In genomic region chr19:41936961-41937360, GRCh38 we compare ENCODE assay signal across 21 cellular contexts. TPM values are rescaled to one million over a fixed set of nuclear protein-coding genes. Genes with fewer than 3 reads are reported as not detected.
DNase-seq lines count a peak whose midpoint lies in the region; ATAC-seq and TF ChIP-seq lines count a peak whose summit lies in the region.
"Had no signal": no experiment of that assay in that cellular context is flagged by ENCODE, and none has a peak within 500 bp of the region (broad histone marks: within the 10 kb centered on the region; RNA-seq: fewer than 3 reads in every experiment).

No MANE protein-coding gene starts in this region.

- ATAC-seq in activated naive CD8-positive, alpha-beta T cell treated with anti-CD3 and anti-CD28 coated beads, Interleukin-2, amount 50 U/mL, for 24 hours, result no peak
- ATAC-seq in stimulated activated naive B cell treated with anti-CD40 and anti-IgM and Interleukin-4, amounts not matched to agents 10 μg/mL and 1 μg/mL and 100 μg/mL, for 72 hours (replicated peaks), result no peak
- ATAC-seq in HG02678 (IDR thresholded peaks at IDR 0.05; ENCODE audit: unreplicated experiment), result no peak
- ATAC-seq: activated CD8-positive, alpha-beta T cell treated with anti-CD3 and anti-CD28 coated beads, Interleukin-2, amount 10 ng/mL, durations not matched to agents 7 days and 5 days had no signal

- H3K4me2 ChIP-seq in SU-DHL-6 (ENCODE audit: low read depth, low read length, poor library complexity, severe bottlenecking), result peak overlapping the region; percentile 84
- no peak overlapping the region for H3K4me2 ChIP-seq in trophoblast cell (ENCODE audit: low read length)

- no peaks in the 10 kb centered on the region for H3K79me1 ChIP-seq in trophoblast cell (ENCODE audit: low read length)

- no peak for DNase-seq in activated naive CD8-positive, alpha-beta T cell treated with anti-CD3 and anti-CD28 coated beads, Interleukin-2, amount 50 U/mL, for 24 hours
- DNase-seq in glutamatergic neuron (no peak), NK-92 (lab: John Stamatoyannopoulos, UW; ENCODE audit: unreplicated experiment) (no peak), trophoblast cell (no peak)
- no peak for DNase-seq in stimulated activated naive B cell treated with anti-CD40 and anti-IgM and Interleukin-4, amounts not matched to agents 10 μg/mL and 1 μg/mL and 100 μg/mL, for 72 hours
- DNase-seq: activated CD8-positive, alpha-beta T cell treated with anti-CD3 and anti-CD28 coated beads, Interleukin-2, amount 10 ng/mL, durations not matched to agents 7 days and 5 days; adrenal gland; Caco-2; NCI-H1092 treated with DMSO at 0.1 percent for 48 hours; NCI-H510A treated with DMSO at 0.1 percent for 48 hours; stimulated activated CD4-positive, alpha-beta T cell treated with anti-CD3 and anti-CD28 coated beads, Interleukin-12 subunit alpha, Interleukin-12 subunit beta, amount 100 ng/mL, for 4 hours; stimulated activated CD8-positive, alpha-beta memory T cell treated with anti-CD3 and anti-CD28 coated beads, Interleukin-4, amount 100 ng/mL, for 48 hours; SW 1271 had no signal

- H3K23ac ChIP-seq in trophoblast cell (ENCODE audit: low read length), result no peak overlapping the region

- peaks cover 47% of the 10 kb centered on the region for H3K4me1 Mint-ChIP-seq in activated naive CD8-positive, alpha-beta T cell (ENCODE audit: low read depth)
- H3K4me1 Mint-ChIP-seq in activated naive CD8-positive, alpha-beta T cell treated with anti-CD3 and anti-CD28 coated beads, Interleukin-2, amount 50 U/mL, for 24 hours, result peaks cover 46% of the 10 kb centered on the region
- peaks cover 41% of the 10 kb centered on the region for H3K4me1 Mint-ChIP-seq in glutamatergic neuron (ENCODE audit: low read depth, unreplicated experiment)
- H3K4me1 Mint-ChIP-seq in stimulated activated naive B cell treated with anti-CD40 and anti-IgM and Interleukin-4, amounts not matched to agents 10 μg/mL and 1 μg/mL and 100 μg/mL, for 72 hours, result peaks cover 53 to 75% of the 10 kb centered on the region in 2 donors

- H4K8ac ChIP-seq in trophoblast cell (ENCODE audit: low read depth, low read length), result no peak overlapping the region

- H3K79me2 ChIP-seq in SU-DHL-6 (ENCODE audit: insufficient read depth, low read length) (peaks cover 4% of the 10 kb centered on the region; the same call in 1 of the 2 replicates), trophoblast cell (ENCODE audit: control insufficient read depth, insufficient read depth, low read length, poor library complexity) (no peaks in the 10 kb centered on the region)

- H3F3A ChIP-seq in SU-DHL-6 (ENCODE audit: insufficient read depth), result peaks cover 59% of the 10 kb centered on the region

- no peak overlapping the region for H3K18ac ChIP-seq in trophoblast cell (ENCODE audit: low read length)

- H3K9ac ChIP-seq in SU-DHL-6 (ENCODE audit: low read length), result peak overlapping the region; percentile 81
- no peak overlapping the region for H3K9ac ChIP-seq in trophoblast cell (ENCODE audit: low read length)

- H3K4ac ChIP-seq in trophoblast cell (ENCODE audit: low read depth, low read length), result no peak overlapping the region

- H2BK5ac ChIP-seq in trophoblast cell (ENCODE audit: low read depth, low read length, poor library complexity), result no peak overlapping the region

- H3K4me1 ChIP-seq in trophoblast cell (ENCODE audit: control insufficient read depth in 1 of 2, insufficient read depth in 2 of 2, low read length in 2 of 2), result peaks cover 3 to 4% of the 10 kb centered on the region in 2 experiments

- peak overlapping the region; percentile 99 for H3K27ac ChIP-seq in SU-DHL-6 (ENCODE audit: low read depth, low read length)
- H3K27ac ChIP-seq in trophoblast cell (ENCODE audit: low read depth, low read length), result no peak overlapping the region
- H3K27ac ChIP-seq: adrenal gland had no signal

- no peak overlapping the region for H3K4me3 Mint-ChIP-seq in activated naive CD8-positive, alpha-beta T cell
- no peak overlapping the region for H3K4me3 Mint-ChIP-seq in activated naive CD8-positive, alpha-beta T cell treated with anti-CD3 and anti-CD28 coated beads, Interleukin-2, amount 50 U/mL, for 24 hours
- peak overlapping the region; percentile 37 for H3K4me3 Mint-ChIP-seq in glutamatergic neuron (ENCODE audit: unreplicated experiment)
- peak overlapping the region in 1 of 2 donors; percentile 5 for H3K4me3 Mint-ChIP-seq in stimulated activated naive B cell treated with anti-CD40 and anti-IgM and Interleukin-4, amounts not matched to agents 10 μg/mL and 1 μg/mL and 100 μg/mL, for 72 hours
- H3K4me3 Mint-ChIP-seq: activated CD8-positive, alpha-beta T cell treated with anti-CD3 and anti-CD28 coated beads, Interleukin-2, amount 10 ng/mL, durations not matched to agents 7 days and 5 days had no signal

- WGBS in trophoblast cell (ENCODE audit: extremely low coverage, insufficient coverage, insufficient read length), result no CpG with 5 or more reads among the region's 15 CpGs

- H3K27me3 ChIP-seq in SU-DHL-6 (ENCODE audit: low read length) (no peaks in the 10 kb centered on the region), trophoblast cell (ENCODE audit: insufficient read depth, low read length) (peaks cover 47% of the 10 kb centered on the region)

- H2BK120ac ChIP-seq in trophoblast cell (ENCODE audit: insufficient read depth, low read length, poor library complexity), result no peak overlapping the region

- no peaks in the 10 kb centered on the region for H3K9me2 ChIP-seq in SU-DHL-6 (replicated peaks; ENCODE audit: insufficient read depth, low read length)

- H3K36me3 Mint-ChIP-seq in activated naive CD8-positive, alpha-beta T cell, result no peaks in the 10 kb centered on the region
- no peaks in the 10 kb centered on the region for H3K36me3 Mint-ChIP-seq in activated naive CD8-positive, alpha-beta T cell treated with anti-CD3 and anti-CD28 coated beads, Interleukin-2, amount 50 U/mL, for 24 hours (ENCODE audit: low read depth)
- H3K36me3 Mint-ChIP-seq in glutamatergic neuron (ENCODE audit: unreplicated experiment), result no peaks in the 10 kb centered on the region
- peaks cover 2 to 11% of the 10 kb centered on the region in 2 donors for H3K36me3 Mint-ChIP-seq in stimulated activated naive B cell treated with anti-CD40 and anti-IgM and Interleukin-4, amounts not matched to agents 10 μg/mL and 1 μg/mL and 100 μg/mL, for 72 hours

- H2AK5ac ChIP-seq in trophoblast cell (ENCODE audit: low read length), result no peak overlapping the region

- no peak overlapping the region for H2BK12ac ChIP-seq in trophoblast cell (ENCODE audit: low read length)

- H3K4me3 ChIP-seq in SU-DHL-6 (ENCODE audit: insufficient read depth, low read length, poor library complexity, severe bottlenecking) (peak overlapping the region; percentile 50), trophoblast cell (ENCODE audit: low read depth, low read length) (no peak overlapping the region)
- H3K4me3 ChIP-seq: adrenal gland had no signal

- no peaks in the 10 kb centered on the region for H3K9me3 ChIP-seq in SU-DHL-6 (ENCODE audit: insufficient read depth, low read length)
- H3K9me3 ChIP-seq in trophoblast cell (ENCODE audit: insufficient read depth, low read depth, low read length), result peaks cover 3% of the 10 kb centered on the region
- H3K9me3 ChIP-seq: adrenal gland, Caco-2 had no signal

- no peaks in the 10 kb centered on the region for H3K27me3 Mint-ChIP-seq in activated naive CD8-positive, alpha-beta T cell
- peaks cover 18% of the 10 kb centered on the region for H3K27me3 Mint-ChIP-seq in activated naive CD8-positive, alpha-beta T cell treated with anti-CD3 and anti-CD28 coated beads, Interleukin-2, amount 50 U/mL, for 24 hours
- peaks cover 23% of the 10 kb centered on the region for H3K27me3 Mint-ChIP-seq in glutamatergic neuron (ENCODE audit: unreplicated experiment)
- peaks cover 5 to 7% of the 10 kb centered on the region in 2 donors for H3K27me3 Mint-ChIP-seq in stimulated activated naive B cell treated with anti-CD40 and anti-IgM and Interleukin-4, amounts not matched to agents 10 μg/mL and 1 μg/mL and 100 μg/mL, for 72 hours

- H3K36me3 ChIP-seq in SU-DHL-6 (ENCODE audit: low read length), result no peaks in the 10 kb centered on the region
- no peaks in the 10 kb centered on the region for H3K36me3 ChIP-seq in trophoblast cell (ENCODE audit: control insufficient read depth in 1 of 2, insufficient read depth in 2 of 2, low read length in 2 of 2)
- H3K36me3 ChIP-seq: adrenal gland had no signal

- H2AFZ ChIP-seq in SU-DHL-6 (ENCODE audit: low read depth, low read length, severe bottlenecking) (no peak overlapping the region), trophoblast cell (ENCODE audit: insufficient read depth, low read length, poor library complexity) (no peak overlapping the region)

- TF ChIP-seq CTCF in SU-DHL-6 (IDR thresholded peaks at IDR 0.05; ENCODE audit: insufficient read depth, low read length, poor library complexity, severe bottlenecking) (no peak), glutamatergic neuron (IDR thresholded peaks at IDR 0.05; ENCODE audit: partially characterized antibody, unreplicated experiment) (no peak)

- H4K91ac ChIP-seq in trophoblast cell (ENCODE audit: low read depth, low read length), result no peak overlapping the region

- no peaks in the 10 kb centered on the region for H4K20me1 ChIP-seq in SU-DHL-6 (ENCODE audit: low read depth, low read length)

- no peaks in the 10 kb centered on the region for H3K9me3 Mint-ChIP-seq in activated naive CD8-positive, alpha-beta T cell (ENCODE audit: low read depth)
- no peaks in the 10 kb centered on the region for H3K9me3 Mint-ChIP-seq in activated naive CD8-positive, alpha-beta T cell treated with anti-CD3 and anti-CD28 coated beads, Interleukin-2, amount 50 U/mL, for 24 hours
- H3K9me3 Mint-ChIP-seq in glutamatergic neuron (ENCODE audit: unreplicated experiment), result peaks cover 18% of the 10 kb centered on the region
- H3K9me3 Mint-ChIP-seq in stimulated activated naive B cell treated with anti-CD40 and anti-IgM and Interleukin-4, amounts not matched to agents 10 μg/mL and 1 μg/mL and 100 μg/mL, for 72 hours, result no peaks in the 10 kb centered on the region

- no peak overlapping the region for H4K12ac ChIP-seq in trophoblast cell (ENCODE audit: low read depth, low read length)

- H3K14ac ChIP-seq in trophoblast cell (ENCODE audit: low read length), result no peak overlapping the region

- H3K27ac Mint-ChIP-seq in activated naive CD8-positive, alpha-beta T cell, result peak overlapping the region; percentile 25
- no peak overlapping the region for H3K27ac Mint-ChIP-seq in activated naive CD8-positive, alpha-beta T cell treated with anti-CD3 and anti-CD28 coated beads, Interleukin-2, amount 50 U/mL, for 24 hours
- H3K27ac Mint-ChIP-seq in glutamatergic neuron (ENCODE audit: unreplicated experiment), result no peak overlapping the region
- peak overlapping the region; percentile 37 for H3K27ac Mint-ChIP-seq in stimulated activated naive B cell treated with anti-CD40 and anti-IgM and Interleukin-4, amounts not matched to agents 10 μg/mL and 1 μg/mL and 100 μg/mL, for 72 hours
- H3K27ac Mint-ChIP-seq: activated CD8-positive, alpha-beta T cell treated with anti-CD3 and anti-CD28 coated beads, Interleukin-2, amount 10 ng/mL, durations not matched to agents 7 days and 5 days had no signal

RNA-seq across cellular contexts. Expression of gene ERFL, which starts 8.7 kb away (rescaled TPM):
- 1.6 TPM for total RNA-seq in glutamatergic neuron (ENCODE audit: unreplicated experiment)
- polyA plus RNA-seq in trophoblast cell (2013), result 0.27 and 0.31 TPM in 2 replicates
- total RNA-seq: adrenal gland, dermis microvascular lymphatic vessel endothelial cell, esophagus mucosa, LHCN-M2, temporal lobe had no signal
- polyA plus RNA-seq: AG04450 had no signal

RNA-seq across cellular contexts. Expression of gene RABAC1, which starts 22.2 kb away (rescaled TPM):
- 139 TPM for total RNA-seq in glutamatergic neuron (ENCODE audit: unreplicated experiment)
- 169 and 176 TPM in 2 replicates for polyA plus RNA-seq in trophoblast cell (2013)

RNA-seq across cellular contexts. Expression of gene ARHGEF1, which starts 54.0 kb away (rescaled TPM):
- total RNA-seq in glutamatergic neuron (ENCODE audit: unreplicated experiment), result 78.7 TPM
- polyA plus RNA-seq in trophoblast cell (2013), result 65.5 and 67.8 TPM in 2 replicates

RNA-seq across cellular contexts. Expression of gene ATP1A3, which starts 57.1 kb away (rescaled TPM):
- total RNA-seq in glutamatergic neuron (ENCODE audit: unreplicated experiment), result 650 TPM
- 0.11 and 0.12 TPM in 2 replicates for polyA plus RNA-seq in trophoblast cell (2013)
- total RNA-seq: dermis microvascular lymphatic vessel endothelial cell had no signal
- polyA plus RNA-seq: AG04450 had no signal

RNA-seq across cellular contexts. Expression of gene CD79A, which starts 59.9 kb away (rescaled TPM):
- not detected for total RNA-seq in glutamatergic neuron (ENCODE audit: unreplicated experiment)
- 0.17 and 0.31 TPM in 2 replicates for polyA plus RNA-seq in trophoblast cell (2013)
- total RNA-seq: temporal lobe had no signal

Comparison
In these comparisons a context has a peak if more than half of its experiments do, and no peak if none do; other contexts are left out.
1. H3K27ac Mint-ChIP-seq: peak in activated naive CD8-positive, alpha-beta T cell (single experiment) and stimulated activated naive B cell treated with anti-CD40 and anti-IgM and Interleukin-4, amounts not matched to agents 10 μg/mL and 1 μg/mL and 100 μg/mL, for 72 hours (single experiment); none in activated naive CD8-positive, alpha-beta T cell treated with anti-CD3 and anti-CD28 coated beads, Interleukin-2, amount 50 U/mL, for 24 hours (single experiment) and glutamatergic neuron (single experiment).